ENCODE assay signal across 1 cellular context in the genomic region with DNA sequence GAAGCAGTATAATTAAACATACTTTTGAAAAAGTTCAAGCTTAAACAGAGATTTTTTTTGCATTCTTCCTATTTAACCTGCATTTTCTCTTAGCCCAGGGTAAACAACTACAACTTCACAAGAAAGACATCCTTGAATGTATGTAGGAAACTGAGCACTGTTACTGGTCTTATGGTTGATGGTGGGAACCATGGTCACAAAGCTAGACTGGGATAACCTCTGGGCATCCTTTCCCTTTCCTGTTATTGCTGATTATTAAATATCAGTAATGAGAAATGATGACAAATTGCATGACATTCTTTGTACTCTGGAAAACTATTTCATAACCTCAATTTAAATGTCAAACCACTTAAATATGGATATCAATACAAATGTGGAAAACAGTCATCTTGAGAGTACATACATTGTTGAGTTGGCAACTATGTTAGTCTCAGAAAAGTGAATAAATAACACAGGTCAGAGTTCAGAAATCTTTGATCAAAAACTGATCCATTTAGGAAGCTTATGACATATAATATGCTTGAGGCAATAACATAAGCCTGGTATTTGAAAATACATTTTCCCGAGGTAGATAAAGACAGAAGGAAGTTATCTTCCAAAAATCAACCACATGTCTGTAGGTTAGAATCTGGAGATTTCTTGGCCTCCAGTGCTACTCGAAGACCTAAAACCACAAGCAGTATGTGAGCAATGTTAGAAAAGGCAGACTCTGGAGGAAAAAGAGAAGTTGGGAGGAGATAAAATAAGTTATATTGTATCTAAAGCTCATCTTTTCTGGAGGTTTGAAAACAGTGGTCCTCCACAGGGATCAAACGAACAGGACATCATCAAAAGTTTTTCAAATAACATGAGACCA.
TF ChIP-seq lines count a peak whose summit lies in the region.

No MANE protein-coding gene starts in this region.

TF ChIP-seq in WTC11, 78 proteins besides CTCF, POLR2A, EP300 and RAD21 (continued from another document):
- TF ChIP-seq, protein P1, sequence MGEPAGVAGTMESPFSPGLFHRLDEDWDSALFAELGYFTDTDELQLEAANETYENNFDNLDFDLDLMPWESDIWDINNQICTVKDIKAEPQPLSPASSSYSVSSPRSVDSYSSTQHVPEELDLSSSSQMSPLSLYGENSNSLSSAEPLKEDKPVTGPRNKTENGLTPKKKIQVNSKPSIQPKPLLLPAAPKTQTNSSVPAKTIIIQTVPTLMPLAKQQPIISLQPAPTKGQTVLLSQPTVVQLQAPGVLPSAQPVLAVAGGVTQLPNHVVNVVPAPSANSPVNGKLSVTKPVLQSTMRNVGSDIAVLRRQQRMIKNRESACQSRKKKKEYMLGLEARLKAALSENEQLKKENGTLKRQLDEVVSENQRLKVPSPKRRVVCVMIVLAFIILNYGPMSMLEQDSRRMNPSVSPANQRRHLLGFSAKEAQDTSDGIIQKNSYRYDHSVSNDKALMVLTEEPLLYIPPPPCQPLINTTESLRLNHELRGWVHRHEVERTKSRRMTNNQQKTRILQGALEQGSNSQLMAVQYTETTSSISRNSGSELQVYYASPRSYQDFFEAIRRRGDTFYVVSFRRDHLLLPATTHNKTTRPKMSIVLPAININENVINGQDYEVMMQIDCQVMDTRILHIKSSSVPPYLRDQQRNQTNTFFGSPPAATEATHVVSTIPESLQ (CRISPR knock-in tag; IDR thresholded peaks at IDR 0.05) = no peak
- TF ChIP-seq, protein P2, sequence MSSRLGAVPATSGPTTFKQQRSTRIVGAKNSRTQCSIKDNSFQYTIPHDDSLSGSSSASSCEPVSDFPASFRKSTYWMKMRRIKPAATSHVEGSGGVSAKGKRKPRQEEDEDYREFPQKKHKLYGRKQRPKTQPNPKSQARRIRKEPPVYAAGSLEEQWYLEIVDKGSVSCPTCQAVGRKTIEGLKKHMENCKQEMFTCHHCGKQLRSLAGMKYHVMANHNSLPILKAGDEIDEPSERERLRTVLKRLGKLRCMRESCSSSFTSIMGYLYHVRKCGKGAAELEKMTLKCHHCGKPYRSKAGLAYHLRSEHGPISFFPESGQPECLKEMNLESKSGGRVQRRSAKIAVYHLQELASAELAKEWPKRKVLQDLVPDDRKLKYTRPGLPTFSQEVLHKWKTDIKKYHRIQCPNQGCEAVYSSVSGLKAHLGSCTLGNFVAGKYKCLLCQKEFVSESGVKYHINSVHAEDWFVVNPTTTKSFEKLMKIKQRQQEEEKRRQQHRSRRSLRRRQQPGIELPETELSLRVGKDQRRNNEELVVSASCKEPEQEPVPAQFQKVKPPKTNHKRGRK (CRISPR knock-in tag; IDR thresholded peaks at IDR 0.05; ENCODE audit: borderline replicate concordance) = no peak
- TF ChIP-seq ATF2 (CRISPR knock-in tag; IDR thresholded peaks at IDR 0.05; ENCODE audit: borderline replicate concordance, low read depth) (no peak), CREB1 (CRISPR knock-in tag; IDR thresholded peaks at IDR 0.05) (no peak)
TF ChIP-seq in WTC11: peak in this region for 0.
